17 cellular contexts compared by ENCODE assay signal in the genomic region with DNA sequence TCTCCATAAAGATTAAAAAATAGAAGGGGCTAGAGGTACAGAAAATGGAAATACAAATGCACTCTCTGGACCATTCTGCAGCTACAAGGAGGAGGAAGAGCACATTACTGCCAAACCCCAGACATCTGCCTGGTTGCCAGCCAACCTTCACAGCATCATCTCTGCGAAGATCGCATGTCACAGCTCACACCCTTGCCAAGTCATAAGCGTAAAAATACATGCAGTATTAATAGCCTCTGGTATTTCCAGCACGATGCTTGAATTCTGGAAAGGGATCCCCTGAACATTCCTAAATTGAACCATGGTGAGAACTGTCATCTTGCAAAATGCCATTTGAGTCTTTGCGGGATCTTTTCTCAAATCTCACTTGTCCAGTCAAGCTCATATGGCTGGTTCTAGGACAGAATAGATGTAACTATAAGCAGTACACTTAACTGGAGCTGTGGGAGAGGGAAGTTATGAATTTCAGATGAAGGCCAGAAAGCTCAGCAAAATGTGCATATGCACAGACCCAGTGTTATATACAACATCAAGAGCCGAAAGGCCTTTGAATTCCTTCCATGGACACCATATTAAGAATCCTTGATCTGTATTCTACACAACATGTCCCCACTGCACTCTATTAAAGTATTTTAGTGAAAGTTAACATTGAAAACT.
DNase-seq lines count a peak whose midpoint lies in the region; ATAC-seq and TF ChIP-seq lines count a peak whose summit lies in the region.
"Had no signal": no experiment of that assay in that cellular context is flagged by ENCODE, and none has a peak within 500 bp of the region (broad histone marks: within the 10 kb centered on the region; RNA-seq: fewer than 3 reads in every experiment).

No MANE protein-coding gene starts in this region.

- no peak overlapping the region for H3K27ac ChIP-seq in esophagus muscularis mucosa (replicated peaks in 1 of 4)
- H3K27ac ChIP-seq: spleen had no signal

- H3K27me3 ChIP-seq in esophagus muscularis mucosa: no peaks in the 10 kb centered on the region
- H3K27me3 ChIP-seq: spleen had no signal

- peak; percentile 47 for TF ChIP-seq EP300 in esophagus muscularis mucosa (IDR thresholded peaks at IDR 0.05)

- no peak for TF ChIP-seq POLR2A in esophagus muscularis mucosa (IDR thresholded peaks at IDR 0.05; ENCODE audit: low read depth)

- 38% methylated on average over 6 of the region's 6 CpGs for WGBS in esophagus muscularis mucosa

- DNase-seq in AG09319 (ENCODE audit: extremely low read depth, low read depth): peak; percentile 49
- peak; percentile 16 for DNase-seq in NCI-H2029 (lab: John Stamatoyannopoulos, UW)
- DNase-seq in esophagus muscularis mucosa (ENCODE audit: extremely low spot score): no peak
- peak; percentile 58 for DNase-seq in inferior parietal cortex (ENCODE audit: extremely low spot score)
- DNase-seq in germinal center (ENCODE audit: low spot score): no peak
- DNase-seq in SKM-1 treated with dmso at 0.1 percent for 144 hours (lab: John Stamatoyannopoulos, UW; ENCODE audit: unreplicated experiment): no peak
- no peak for DNase-seq in EL
- DNase-seq: activated CD4-positive, alpha-beta T cell treated with anti-CD3 and anti-CD28 coated beads for 4 hours; activated naive CD8-positive, alpha-beta T cell treated with anti-CD3 and anti-CD28 coated beads for 36 hours; AML-193; KG1; mesendoderm; NCI-H146; spleen; substantia nigra had no signal

- intact Hi-C loops in esophagus muscularis mucosa (cut with DNase I): no loop called here

- no peak overlapping the region for H3K4me3 ChIP-seq in esophagus muscularis mucosa
- H3K4me3 ChIP-seq: spleen had no signal

- no peaks in the 10 kb centered on the region for H3K36me3 ChIP-seq in esophagus muscularis mucosa
- H3K36me3 ChIP-seq: spleen had no signal

- no peak for ATAC-seq in GM21786 (IDR thresholded peaks at IDR 0.05; ENCODE audit: unreplicated experiment)
- ATAC-seq: HCT116 had no signal

- TF ChIP-seq CTCF in AG09319 (IDR thresholded peaks at IDR 0.05; ENCODE audit: low read depth, low read length) (no peak), esophagus muscularis mucosa (IDR thresholded peaks at IDR 0.05) (no peak)

- peaks cover 0 to 20% (median 13%) of the 10 kb centered on the region in 4 donors for H3K4me1 ChIP-seq in esophagus muscularis mucosa
- H3K4me1 ChIP-seq: spleen had no signal

- no peaks in the 10 kb centered on the region for H3K9me3 ChIP-seq in esophagus muscularis mucosa
- H3K9me3 ChIP-seq: spleen had no signal

Comparison
In these comparisons a context has a peak if more than half of its experiments do, and no peak if none do; other contexts are left out.
1. DNase-seq: peak in AG09319 (single experiment), NCI-H2029 (single experiment) and inferior parietal cortex (single experiment); none in esophagus muscularis mucosa (single experiment), germinal center (single experiment), SKM-1 treated with dmso at 0.1 percent for 144 hours (single experiment) and EL (single experiment).